In the genomic region with DNA sequence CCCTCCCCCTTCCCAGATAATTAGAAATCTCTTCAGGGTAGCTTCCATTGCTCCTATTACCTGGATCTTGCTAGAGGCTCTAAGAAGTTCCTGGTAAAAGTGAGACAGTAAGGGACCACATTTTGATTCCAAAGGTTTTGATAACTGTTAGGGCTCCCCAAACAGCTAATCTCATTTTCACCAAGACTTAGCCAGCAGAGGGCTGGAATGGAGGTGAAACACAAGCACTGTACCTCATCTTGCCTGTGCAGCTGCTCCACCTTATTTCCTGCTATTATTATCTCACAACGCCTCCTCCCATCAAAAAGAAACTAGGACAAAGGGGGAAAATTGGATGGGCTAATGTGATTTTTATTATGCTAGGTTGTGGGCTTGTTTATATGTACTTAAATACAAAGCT, we compare ENCODE assay signal across 9 cellular contexts. TPM values are rescaled to one million over a fixed set of nuclear protein-coding genes. Genes with fewer than 3 reads are reported as not detected.
DNase-seq lines count a peak whose midpoint lies in the region; ATAC-seq and TF ChIP-seq lines count a peak whose summit lies in the region.
"Had no signal": no experiment of that assay in that cellular context is flagged by ENCODE, and none has a peak within 500 bp of the region (broad histone marks: within the 10 kb centered on the region; RNA-seq: fewer than 3 reads in every experiment).

No MANE protein-coding gene starts in this region.

- no peak for DNase-seq in activated naive CD4-positive, alpha-beta T cell treated with anti-CD3 and anti-CD28 coated beads, Interleukin-2, amount 50 U/mL, for 72 hours (ENCODE audit: low spot score in 2 of 2)
- DNase-seq in NCI-H82 treated with DMSO at 0.1 percent for 48 hours (lab: John Stamatoyannopoulos, UW; ENCODE audit: unreplicated experiment) (peak; percentile 15), erythroblast (lab: John Stamatoyannopoulos, UW) (peak; percentile 10 to 34), Right ventricle myocardium superior (no peak), globus pallidus (ENCODE audit: low spot score) (no peak)
- DNase-seq in stimulated activated effector memory CD8-positive, alpha-beta T cell treated with anti-CD3 and anti-CD28 coated beads, Interleukin-12 subunit alpha, Interleukin-12 subunit beta, amount 100 ng/mL, for 72 hours (ENCODE audit: low spot score in 2 of 2) = no peak
- DNase-seq: aorta had no signal

- H3K4me1 Mint-ChIP-seq in activated naive CD4-positive, alpha-beta T cell treated with anti-CD3 and anti-CD28 coated beads, Interleukin-2, amount 50 U/mL, for 24 hours = peaks cover 95% of the 10 kb centered on the region
- H3K4me1 Mint-ChIP-seq in stimulated activated effector memory CD8-positive, alpha-beta T cell treated with anti-CD3 and anti-CD28 coated beads, Interleukin-12 subunit alpha, Interleukin-12 subunit beta, amount 100 ng/mL, for 72 hours = peaks cover 63% of the 10 kb centered on the region

- TF ChIP-seq POLR2A in erythroblast (IDR thresholded peaks at IDR 0.05; ENCODE audit: low read length) = no peak

- no peaks in the 10 kb centered on the region for H3K27me3 Mint-ChIP-seq in activated naive CD4-positive, alpha-beta T cell treated with anti-CD3 and anti-CD28 coated beads, Interleukin-2, amount 50 U/mL, for 24 hours

- H3K4me3 Mint-ChIP-seq in activated naive CD4-positive, alpha-beta T cell treated with anti-CD3 and anti-CD28 coated beads, Interleukin-2, amount 50 U/mL, for 24 hours = peak overlapping the region; percentile 30
- no peak overlapping the region for H3K4me3 Mint-ChIP-seq in stimulated activated effector memory CD8-positive, alpha-beta T cell treated with anti-CD3 and anti-CD28 coated beads, Interleukin-12 subunit alpha, Interleukin-12 subunit beta, amount 100 ng/mL, for 72 hours

- no peaks in the 10 kb centered on the region for H3K9me3 Mint-ChIP-seq in activated naive CD4-positive, alpha-beta T cell treated with anti-CD3 and anti-CD28 coated beads, Interleukin-2, amount 50 U/mL, for 24 hours
- no peaks in the 10 kb centered on the region for H3K9me3 Mint-ChIP-seq in activated naive CD4-positive, alpha-beta T cell treated with anti-CD3 and anti-CD28 coated beads, Interleukin-2, amount 50 U/mL, for 72 hours
- no peaks in the 10 kb centered on the region for H3K9me3 Mint-ChIP-seq in stimulated activated effector memory CD8-positive, alpha-beta T cell treated with anti-CD3 and anti-CD28 coated beads, Interleukin-12 subunit alpha, Interleukin-12 subunit beta, amount 100 ng/mL, for 72 hours

- intact Hi-C loops in Right ventricle myocardium superior (cut with DNase I) = no loop called here

- peak overlapping the region; percentile 41 for H3K27ac Mint-ChIP-seq in activated naive CD4-positive, alpha-beta T cell treated with anti-CD3 and anti-CD28 coated beads, Interleukin-2, amount 50 U/mL, for 24 hours
- H3K27ac Mint-ChIP-seq in activated naive CD4-positive, alpha-beta T cell treated with anti-CD3 and anti-CD28 coated beads, Interleukin-2, amount 50 U/mL, for 72 hours = no peak overlapping the region
- no peak overlapping the region for H3K27ac Mint-ChIP-seq in stimulated activated effector memory CD8-positive, alpha-beta T cell treated with anti-CD3 and anti-CD28 coated beads, Interleukin-12 subunit alpha, Interleukin-12 subunit beta, amount 100 ng/mL, for 72 hours

- no peak for ATAC-seq in activated naive CD4-positive, alpha-beta T cell treated with anti-CD3 and anti-CD28 coated beads, Interleukin-2, amount 50 U/mL, for 72 hours
- ATAC-seq in stimulated activated effector memory CD8-positive, alpha-beta T cell treated with anti-CD3 and anti-CD28 coated beads, Interleukin-12 subunit alpha, Interleukin-12 subunit beta, amount 100 ng/mL, for 72 hours = peak; percentile 43
- no peak for ATAC-seq in HG03045 (IDR thresholded peaks at IDR 0.05; ENCODE audit: unreplicated experiment)
- no peak for ATAC-seq in Right ventricle myocardium superior (ENCODE audit: poor library complexity)

- peaks cover 5% of the 10 kb centered on the region for H3K36me3 Mint-ChIP-seq in activated naive CD4-positive, alpha-beta T cell treated with anti-CD3 and anti-CD28 coated beads, Interleukin-2, amount 50 U/mL, for 24 hours
- peaks cover 0 to 28% of the 10 kb centered on the region in 2 donors for H3K36me3 Mint-ChIP-seq in activated naive CD4-positive, alpha-beta T cell treated with anti-CD3 and anti-CD28 coated beads, Interleukin-2, amount 50 U/mL, for 72 hours
- H3K36me3 Mint-ChIP-seq in stimulated activated effector memory CD8-positive, alpha-beta T cell treated with anti-CD3 and anti-CD28 coated beads, Interleukin-12 subunit alpha, Interleukin-12 subunit beta, amount 100 ng/mL, for 72 hours = peaks cover 19% of the 10 kb centered on the region

RNA-seq across cellular contexts. Expression of a gene that starts 7.3 kb away (rescaled TPM):
- 100 to 1,000 TPM; 158 to 170 TPM for total RNA-seq in activated naive CD4-positive, alpha-beta T cell treated with anti-CD3 and anti-CD28 coated beads, Interleukin-2, amount 50 U/mL, for 72 hours
- 49.7 TPM for total RNA-seq in Right ventricle myocardium superior

RNA-seq across cellular contexts. Expression of a gene that starts 41.8 kb away (rescaled TPM):
- 10 to 100 TPM; 61.6 to 62.0 TPM for total RNA-seq in activated naive CD4-positive, alpha-beta T cell treated with anti-CD3 and anti-CD28 coated beads, Interleukin-2, amount 50 U/mL, for 72 hours
- 52.9 TPM for total RNA-seq in Right ventricle myocardium superior

Comparison
In these comparisons a context has a peak if more than half of its experiments do, and no peak if none do; other contexts are left out.
1. DNase-seq: peak in NCI-H82 treated with DMSO at 0.1 percent for 48 hours (single experiment) and erythroblast (2 of 2); none in activated naive CD4-positive, alpha-beta T cell treated with anti-CD3 and anti-CD28 coated beads, Interleukin-2, amount 50 U/mL, for 72 hours (0 of 2), stimulated activated effector memory CD8-positive, alpha-beta T cell treated with anti-CD3 and anti-CD28 coated beads, Interleukin-12 subunit alpha, Interleukin-12 subunit beta, amount 100 ng/mL, for 72 hours (0 of 2), Right ventricle myocardium superior (single experiment) and globus pallidus (single experiment).